ENCODE assay signal across 19 cellular contexts in genomic region chr17:492015-492399, GRCh38. TPM values are rescaled to one million over a fixed set of nuclear protein-coding genes. Genes with fewer than 3 reads are reported as not detected.
DNase-seq lines count a peak whose midpoint lies in the region; ATAC-seq and TF ChIP-seq lines count a peak whose summit lies in the region.
"Had no signal": no experiment of that assay in that cellular context is flagged by ENCODE, and none has a peak within 500 bp of the region (broad histone marks: within the 10 kb centered on the region; RNA-seq: fewer than 3 reads in every experiment).

No MANE protein-coding gene starts in this region.

- POLR2A ChIA-PET in CD8-positive, alpha-beta memory T cell (lab: Charles Lee): no interaction called here
- POLR2A ChIA-PET in naive thymus-derived CD8-positive, alpha-beta T cell (lab: Charles Lee): interaction anchor here (1.2 to 5.1 kb wide), 3 partner anchors 75 to 223 kb away, joined by 4 to 46 read pairs (median 18); partner anchors contain the start of gene VPS53

- DNase-seq in CD14-positive monocyte (ENCODE audit: low spot score) (no peak), left lung (no peak), thyroid gland (no peak)
- DNase-seq in CD8-positive, alpha-beta memory T cell: no peak
- DNase-seq in activated T-helper 1 cell treated with anti-CD3 and anti-CD28 coated beads, Interleukin-12 subunit alpha, Interleukin-12 subunit beta, Interleukin-2, Interleukin-4 antibody, amounts not matched to agents 30 ng/mL and 10 ng/mL and 1 ng/mL, durations not matched to agents 14 hours and 24 hours and 36 hours (ENCODE audit: low spot score): no peak
- no peak for DNase-seq in naive thymus-derived CD8-positive, alpha-beta T cell
- DNase-seq: activated CD4-positive, alpha-beta T cell treated with anti-CD3 and anti-CD28 coated beads for 48 hours; activated effector memory CD4-positive, alpha-beta T cell treated with anti-CD3 and anti-CD28 coated beads, Interleukin-2, amount 50 U/mL, for 16 hours; caudate nucleus; COR-L47; left cardiac atrium; NCI-H1694; NCI-H524 treated with DMSO at 0.1 percent for 48 hours; PC-9; stimulated activated CD4-positive, alpha-beta T cell treated with anti-CD3 and anti-CD28 coated beads, Interleukin-4, amount 100 ng/mL, for 4 hours; stimulated activated naive B cell treated with anti-CD40 and anti-IgM and Interleukin-4, amounts not matched to agents 10 μg/mL and 1 μg/mL and 100 μg/mL, for 72 hours had no signal

- H3K9me3 ChIP-seq in CD8-positive, alpha-beta memory T cell (ENCODE audit: low read length): no peaks in the 10 kb centered on the region
- H3K9me3 ChIP-seq in left lung: no peaks in the 10 kb centered on the region
- no peaks in the 10 kb centered on the region for H3K9me3 ChIP-seq in thyroid gland
- H3K9me3 ChIP-seq: sigmoid colon, vagina had no signal

- TF ChIP-seq CTCF in CD14-positive monocyte (IDR thresholded peaks at IDR 0.05) (no peak), left lung (IDR thresholded peaks at IDR 0.05) (no peak), thyroid gland (IDR thresholded peaks at IDR 0.05) (no peak)

- no peak for ATAC-seq in naive thymus-derived CD8-positive, alpha-beta T cell
- ATAC-seq in left lung (no peak), HG03354 (IDR thresholded peaks at IDR 0.05; ENCODE audit: poor library complexity, severe bottlenecking, unreplicated experiment) (no peak)

- H3K36me3 Mint-ChIP-seq in CD14-positive monocyte: peaks cover 0 to 7% of the 10 kb centered on the region in 2 donors
- H3K36me3 Mint-ChIP-seq in CD8-positive, alpha-beta memory T cell: peaks cover 0 to 2% (median 0%) of the 10 kb centered on the region in 3 donors
- peaks cover 2% of the 10 kb centered on the region for H3K36me3 Mint-ChIP-seq in activated T-helper 1 cell treated with anti-CD3 and anti-CD28 coated beads, Interleukin-12 subunit alpha, Interleukin-12 subunit beta, Interleukin-2, Interleukin-4 antibody, amounts not matched to agents 30 ng/mL and 10 ng/mL and 1 ng/mL, durations not matched to agents 14 hours and 24 hours and 36 hours (ENCODE audit: low read depth)
- no peaks in the 10 kb centered on the region for H3K36me3 Mint-ChIP-seq in naive thymus-derived CD8-positive, alpha-beta T cell
- H3K36me3 Mint-ChIP-seq: stimulated activated naive B cell treated with anti-CD40 and anti-IgM and Interleukin-4, amounts not matched to agents 10 μg/mL and 1 μg/mL and 100 μg/mL, for 72 hours had no signal

- peaks cover 24% of the 10 kb centered on the region for H3K4me1 ChIP-seq in CD8-positive, alpha-beta memory T cell (ENCODE audit: insufficient read depth, low read length)
- peaks cover 6 to 40% of the 10 kb centered on the region in 2 donors for H3K4me1 ChIP-seq in left lung
- H3K4me1 ChIP-seq in thyroid gland: peaks cover 11 to 15% of the 10 kb centered on the region in 2 donors

- peak overlapping the region; percentile 74 to 78 for H3K4me3 Mint-ChIP-seq in CD14-positive monocyte
- peak overlapping the region; percentile 58 to 88 (median 72) for H3K4me3 Mint-ChIP-seq in CD8-positive, alpha-beta memory T cell
- H3K4me3 Mint-ChIP-seq in activated T-helper 1 cell treated with anti-CD3 and anti-CD28 coated beads, Interleukin-12 subunit alpha, Interleukin-12 subunit beta, Interleukin-2, Interleukin-4 antibody, amounts not matched to agents 30 ng/mL and 10 ng/mL and 1 ng/mL, durations not matched to agents 14 hours and 24 hours and 36 hours: peak overlapping the region; percentile 73
- H3K4me3 Mint-ChIP-seq in naive thymus-derived CD8-positive, alpha-beta T cell: peak overlapping the region; percentile 57 to 87 (median 73)

- H3K4me3 ChIP-seq in CD8-positive, alpha-beta memory T cell (ENCODE audit: low read length): no peak overlapping the region
- H3K4me3 ChIP-seq in left lung (no peak overlapping the region), thyroid gland (replicated peaks in 1 of 3) (no peak overlapping the region)
- H3K4me3 ChIP-seq: PC-9 had no signal

- no peaks in the 10 kb centered on the region for H3K27me3 ChIP-seq in CD8-positive, alpha-beta memory T cell (ENCODE audit: insufficient read depth, low read length, poor library complexity, severe bottlenecking)
- H3K27me3 ChIP-seq in left lung: peaks cover 0 to 14% of the 10 kb centered on the region in 2 donors
- no peaks in the 10 kb centered on the region for H3K27me3 ChIP-seq in thyroid gland
- H3K27me3 ChIP-seq: sigmoid colon, vagina had no signal

- H3K9me3 Mint-ChIP-seq in CD14-positive monocyte: peaks cover 0 to 1% (median 0%) of the 10 kb centered on the region in 7 donors
- H3K9me3 Mint-ChIP-seq in CD8-positive, alpha-beta memory T cell: no peaks in the 10 kb centered on the region
- no peaks in the 10 kb centered on the region for H3K9me3 Mint-ChIP-seq in activated T-helper 1 cell treated with anti-CD3 and anti-CD28 coated beads, Interleukin-12 subunit alpha, Interleukin-12 subunit beta, Interleukin-2, Interleukin-4 antibody, amounts not matched to agents 30 ng/mL and 10 ng/mL and 1 ng/mL, durations not matched to agents 14 hours and 24 hours and 36 hours
- H3K9me3 Mint-ChIP-seq in naive thymus-derived CD8-positive, alpha-beta T cell: no peaks in the 10 kb centered on the region
- H3K9me3 Mint-ChIP-seq: stimulated activated naive B cell treated with anti-CD40 and anti-IgM and Interleukin-4, amounts not matched to agents 10 μg/mL and 1 μg/mL and 100 μg/mL, for 72 hours had no signal

- peaks cover 2 to 8% (median 6%) of the 10 kb centered on the region in 3 donors for H3K27me3 Mint-ChIP-seq in CD14-positive monocyte (ENCODE audit: low read depth in 3 of 3)
- H3K27me3 Mint-ChIP-seq in CD8-positive, alpha-beta memory T cell: peaks cover 1 to 2% of the 10 kb centered on the region in 2 donors
- no peaks in the 10 kb centered on the region for H3K27me3 Mint-ChIP-seq in activated T-helper 1 cell treated with anti-CD3 and anti-CD28 coated beads, Interleukin-12 subunit alpha, Interleukin-12 subunit beta, Interleukin-2, Interleukin-4 antibody, amounts not matched to agents 30 ng/mL and 10 ng/mL and 1 ng/mL, durations not matched to agents 14 hours and 24 hours and 36 hours (ENCODE audit: insufficient read depth)
- H3K27me3 Mint-ChIP-seq in naive thymus-derived CD8-positive, alpha-beta T cell: no peaks in the 10 kb centered on the region

- peak overlapping the region in 2 of 7 donors; percentile 13 for H3K27ac Mint-ChIP-seq in CD14-positive monocyte
- peak overlapping the region in 3 of 8 donors; percentile 29 to 87 (median 29) for H3K27ac Mint-ChIP-seq in CD8-positive, alpha-beta memory T cell
- H3K27ac Mint-ChIP-seq in activated T-helper 1 cell treated with anti-CD3 and anti-CD28 coated beads, Interleukin-12 subunit alpha, Interleukin-12 subunit beta, Interleukin-2, Interleukin-4 antibody, amounts not matched to agents 30 ng/mL and 10 ng/mL and 1 ng/mL, durations not matched to agents 14 hours and 24 hours and 36 hours: peak overlapping the region; percentile 73
- peak overlapping the region in 7 of 10 donors; percentile 3 to 96 (median 75) for H3K27ac Mint-ChIP-seq in naive thymus-derived CD8-positive, alpha-beta T cell

- 87% methylated on average over 10 of the region's 10 CpGs for WGBS in thyroid gland, 2 donors

- no peak overlapping the region for H3K27ac ChIP-seq in CD8-positive, alpha-beta memory T cell (ENCODE audit: low read depth, low read length)
- H3K27ac ChIP-seq in left lung (no peak overlapping the region), thyroid gland (no peak overlapping the region)
- H3K27ac ChIP-seq: PC-9 had no signal

- no peak for TF ChIP-seq POLR2A in thyroid gland (IDR thresholded peaks at IDR 0.05)

- intact Hi-C loops in CD14-positive monocyte (cut with micrococcal nuclease): no loop called here
- intact Hi-C loops in activated T-helper 1 cell treated with anti-CD3 and anti-CD28 coated beads, Interleukin-12 subunit alpha, Interleukin-12 subunit beta, Interleukin-2, Interleukin-4 antibody, amounts not matched to agents 30 ng/mL and 10 ng/mL and 1 ng/mL, durations not matched to agents 14 hours and 24 hours and 36 hours (cut with micrococcal nuclease): no loop called here
- intact Hi-C loops in left lung (cut with DNase I): no loop called here
- intact Hi-C loops in thyroid gland (cut with DNase I): no loop called here

- H3K36me3 ChIP-seq in CD8-positive, alpha-beta memory T cell (ENCODE audit: insufficient read depth, low read length): peaks cover 4% of the 10 kb centered on the region
- no peaks in the 10 kb centered on the region for H3K36me3 ChIP-seq in left lung
- no peaks in the 10 kb centered on the region for H3K36me3 ChIP-seq in thyroid gland
- H3K36me3 ChIP-seq: sigmoid colon, vagina had no signal

- H3K4me1 Mint-ChIP-seq in CD14-positive monocyte: peaks cover 48% of the 10 kb centered on the region
- H3K4me1 Mint-ChIP-seq in CD8-positive, alpha-beta memory T cell: peaks cover 6 to 15% (median 7%) of the 10 kb centered on the region in 3 donors
- peaks cover 23% of the 10 kb centered on the region for H3K4me1 Mint-ChIP-seq in activated T-helper 1 cell treated with anti-CD3 and anti-CD28 coated beads, Interleukin-12 subunit alpha, Interleukin-12 subunit beta, Interleukin-2, Interleukin-4 antibody, amounts not matched to agents 30 ng/mL and 10 ng/mL and 1 ng/mL, durations not matched to agents 14 hours and 24 hours and 36 hours (ENCODE audit: low read depth)
- H3K4me1 Mint-ChIP-seq in naive thymus-derived CD8-positive, alpha-beta T cell: peaks cover 11 to 47% (median 37%) of the 10 kb centered on the region in 4 donors

- CTCF ChIA-PET in CD8-positive, alpha-beta memory T cell (lab: Charles Lee): interaction anchor here (1.7 kb wide), 1 partner anchor 80 kb away, joined by 9 read pairs; no protein-coding TSS in a partner anchor

RNA-seq across cellular contexts. Expression of gene RFLNB, which starts 46.3 kb away (rescaled TPM):
- 10 to 100 TPM; 19.8 to 22.0 TPM for polyA plus RNA-seq in CD14-positive monocyte
- total RNA-seq in CD8-positive, alpha-beta memory T cell: 10 to 100 TPM; 34.5 to 36.1 TPM
- 20.3 TPM for polyA plus RNA-seq in CD8-positive, alpha-beta memory T cell
- 111 and 112 TPM in 2 replicates for total RNA-seq in activated T-helper 1 cell treated with anti-CD3 and anti-CD28 coated beads, Interleukin-12 subunit alpha, Interleukin-12 subunit beta, Interleukin-2, Interleukin-4 antibody, amounts not matched to agents 30 ng/mL and 10 ng/mL and 1 ng/mL, durations not matched to agents 14 hours and 24 hours and 36 hours
- 10 to 100 TPM; 38.7 TPM for total RNA-seq in naive thymus-derived CD8-positive, alpha-beta T cell
- 10 to 100 TPM; 19.2 to 32.5 (median 24.2) TPM for polyA plus RNA-seq in naive thymus-derived CD8-positive, alpha-beta T cell
- 10 to 100 TPM; 11.5 to 21.0 TPM for total RNA-seq in left lung
- 10 to 100 TPM in 1 of 4 donors, 1 to 10 TPM in 3; 5.6 to 19.9 (median 8.4) TPM for total RNA-seq in thyroid gland
